Comparison of ENCODE assay signal across 1 cellular context in genomic region chr6:6390849-6391602, GRCh38.
TF ChIP-seq lines count a peak whose summit lies in the region.

No MANE protein-coding gene starts in this region.

TF ChIP-seq in GM12878, 131 proteins besides CTCF, POLR2A, EP300 and RAD21 (continued from another document):
- peak; percentile 80 for TF ChIP-seq BCL3 (IDR thresholded peaks at IDR 0.05; ENCODE audit: borderline replicate concordance, insufficient read depth, low read depth, low read length, poor library complexity, severe bottlenecking)
- TF ChIP-seq ZNF687 (IDR thresholded peaks at IDR 0.05), result peak; percentile 70; the same call in 1 of the 2 replicates
- TF ChIP-seq RUNX3 (IDR thresholded peaks at IDR 0.05; ENCODE audit: low read length), result peak; percentile 59
- TF ChIP-seq MTA2 (IDR thresholded peaks at IDR 0.05; ENCODE audit: low read depth), result no peak; the same call in none of the 2 replicates
- no peak for TF ChIP-seq ZNF217 (IDR thresholded peaks at IDR 0.05)
- TF ChIP-seq IKZF2 (IDR thresholded peaks at IDR 0.05), result peak; percentile 67 to 73
- TF ChIP-seq NBN (IDR thresholded peaks at IDR 0.05), result peak; percentile 64; the same call in 1 of the 2 replicates
- peak; percentile 75; the same call in 1 of the 2 replicates for TF ChIP-seq ATF7 (IDR thresholded peaks at IDR 0.05; ENCODE audit: low read depth)
- TF ChIP-seq LARP7 (IDR thresholded peaks at IDR 0.05), result peak; percentile 50; the same call in 1 of the 2 replicates
- TF ChIP-seq WRNIP1 (IDR thresholded peaks at IDR 0.05; ENCODE audit: borderline replicate concordance, low read depth, low read length), result 0 out of 2 replicates have a peak, but pooled peaks have one; percentile 29
- TF ChIP-seq ATF2 (IDR thresholded peaks at IDR 0.05; ENCODE audit: low read length), result peak; percentile 62; the same call in 1 of the 2 replicates
- peak; percentile 62; the same call in 1 of the 2 replicates for TF ChIP-seq MLLT1 (IDR thresholded peaks at IDR 0.05)
- 0 out of 2 replicates have a peak, but pooled peaks have one; percentile 27 for TF ChIP-seq NR2F1 (conservative IDR thresholded peaks at IDR 0.05)
- peak; percentile 49; the same call in 1 of the 2 replicates for TF ChIP-seq MAX (IDR thresholded peaks at IDR 0.05; ENCODE audit: low read depth, low read length)
